In genomic region chr9:38337706-38338264, GRCh38 we compare ENCODE assay signal across 1 cellular context.
TF ChIP-seq lines count a peak whose summit lies in the region.

No MANE protein-coding gene starts in this region.

TF ChIP-seq in SK-N-SH treated with all-trans-retinoic acid at 6 μM for 48 hours, 23 proteins besides CTCF, POLR2A, EP300 and RAD21 (continued from another document):
- TF ChIP-seq, protein P1, sequence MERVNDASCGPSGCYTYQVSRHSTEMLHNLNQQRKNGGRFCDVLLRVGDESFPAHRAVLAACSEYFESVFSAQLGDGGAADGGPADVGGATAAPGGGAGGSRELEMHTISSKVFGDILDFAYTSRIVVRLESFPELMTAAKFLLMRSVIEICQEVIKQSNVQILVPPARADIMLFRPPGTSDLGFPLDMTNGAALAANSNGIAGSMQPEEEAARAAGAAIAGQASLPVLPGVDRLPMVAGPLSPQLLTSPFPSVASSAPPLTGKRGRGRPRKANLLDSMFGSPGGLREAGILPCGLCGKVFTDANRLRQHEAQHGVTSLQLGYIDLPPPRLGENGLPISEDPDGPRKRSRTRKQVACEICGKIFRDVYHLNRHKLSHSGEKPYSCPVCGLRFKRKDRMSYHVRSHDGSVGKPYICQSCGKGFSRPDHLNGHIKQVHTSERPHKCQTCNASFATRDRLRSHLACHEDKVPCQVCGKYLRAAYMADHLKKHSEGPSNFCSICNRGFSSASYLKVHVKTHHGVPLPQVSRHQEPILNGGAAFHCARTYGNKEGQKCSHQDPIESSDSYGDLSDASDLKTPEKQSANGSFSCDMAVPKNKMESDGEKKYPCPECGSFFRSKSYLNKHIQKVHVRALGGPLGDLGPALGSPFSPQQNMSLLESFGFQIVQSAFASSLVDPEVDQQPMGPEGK (CRISPR knock-in tag; IDR thresholded peaks at IDR 0.05; ENCODE audit: borderline replicate concordance): no peak
- TF ChIP-seq POU6F1 (CRISPR knock-in tag; IDR thresholded peaks at IDR 0.05; ENCODE audit: borderline replicate concordance, low read depth) (no peak), TOX (CRISPR knock-in tag; IDR thresholded peaks at IDR 0.05; ENCODE audit: borderline replicate concordance) (no peak), GLIS3 (CRISPR knock-in tag; IDR thresholded peaks at IDR 0.05) (no peak), ARNTL (CRISPR knock-in tag; IDR thresholded peaks at IDR 0.05; ENCODE audit: borderline replicate concordance, low read depth) (no peak), CREB5 (CRISPR knock-in tag; IDR thresholded peaks at IDR 0.05; ENCODE audit: low read depth) (no peak)
